ENCODE assay signal across 15 cellular contexts in genomic region chr5:9063615-9064245, GRCh38.
"Had no signal": no experiment of that assay in that cellular context is flagged by ENCODE, and none has a peak within 500 bp of the region (broad histone marks: within the 10 kb centered on the region; RNA-seq: fewer than 3 reads in every experiment).

No MANE protein-coding gene starts in this region.

- ATAC-seq: activated T-helper 17 cell treated with anti-CD3 and anti-CD28 coated beads, Interleukin-2, amount 50 U/mL, for 72 hours; gastrocnemius medialis; heart right ventricle; left lobe of liver had no signal

- DNase-seq: activated CD4-positive, alpha-beta T cell treated with anti-CD3 and anti-CD28 coated beads, Interleukin-2, amount 50 U/mL, for 1 hour; activated naive CD4-positive, alpha-beta T cell treated with anti-CD3 and anti-CD28 coated beads, Interleukin-2, amount 10 ng/mL, durations not matched to agents 7 days and 5 days; activated T-cell treated with anti-CD3 and anti-CD28 coated beads for 4 hours; adrenal gland; cerebellar nuclear complex; dermis blood vessel endothelial cell; gastrocnemius medialis; heart right ventricle; islet precursor cell; mesendoderm; ovary; stimulated activated CD4-positive, alpha-beta T cell treated with anti-CD3 and anti-CD28 coated beads, Interleukin-4, amount 100 ng/mL, for 24 hours had no signal

- H3K27ac ChIP-seq: adrenal gland, gastrocnemius medialis, heart right ventricle, ovary had no signal

- H3K4me3 ChIP-seq: adrenal gland, gastrocnemius medialis, heart right ventricle, ovary had no signal

- H3K27me3 ChIP-seq: adrenal gland, gastrocnemius medialis, heart right ventricle, ovary had no signal

- H3K36me3 ChIP-seq: adrenal gland, gastrocnemius medialis, ovary had no signal

- H3K9me3 ChIP-seq: adrenal gland, gastrocnemius medialis, ovary had no signal

- H3K4me1 ChIP-seq: adrenal gland, gastrocnemius medialis had no signal

- FAIRE-seq: urothelium cell line had no signal
